Comparison of ENCODE assay signal across 19 cellular contexts in genomic region chr9:91098203-91098602, GRCh38.
"Had no signal": no experiment of that assay in that cellular context is flagged by ENCODE, and none has a peak within 500 bp of the region (broad histone marks: within the 10 kb centered on the region; RNA-seq: fewer than 3 reads in every experiment).

No MANE protein-coding gene starts in this region.

- H3K27ac ChIP-seq: left lung, lower lobe of right lung, parathyroid adenoma, prostate gland, spleen had no signal

- ATAC-seq: esophagus mucosa, heart left ventricle, left lung, lower lobe of right lung, sciatic nerve had no signal

- H3K27me3 ChIP-seq: heart left ventricle, left lung had no signal

- H3K36me3 ChIP-seq: heart left ventricle, left lung, lower lobe of right lung, prostate gland, spleen had no signal

- H3K9me3 ChIP-seq: lower lobe of right lung, prostate gland had no signal

- DNase-seq: cortex of kidney; effector memory CD4-positive, alpha-beta T cell; heart left ventricle; hippocampal formation; left lung; lower lobe of right lung; nephron progenitor cell; spleen; stimulated activated CD4-positive, alpha-beta T cell treated with anti-CD3 and anti-CD28 coated beads, Interleukin-15, amount 100 ng/mL, for 24 hours; stimulated activated CD4-positive, alpha-beta T cell treated with anti-CD3 and anti-CD28 coated beads, Interleukin-1b, Interleukin-23, amount 100 ng/mL, for 48 hours; stimulated activated CD4-positive, alpha-beta T cell treated with anti-CD3 and anti-CD28 coated beads, Interleukin-4, amount 100 ng/mL, for 4 hours; stimulated activated naive CD4-positive, alpha-beta T cell had no signal

- H3K27ac Mint-ChIP-seq: memory B cell, mesothelial cell of epicardium, nephron progenitor cell, type B pancreatic cell had no signal

- H3K9ac ChIP-seq: parathyroid adenoma had no signal

- H3K4me3 Mint-ChIP-seq: memory B cell, mesothelial cell of epicardium, nephron progenitor cell, type B pancreatic cell had no signal

- H3K4me3 ChIP-seq: heart left ventricle, left lung, lower lobe of right lung, prostate gland, spleen had no signal
